8 cellular contexts compared by ENCODE assay signal in genomic region chr7:5429857-5430611, GRCh38. TPM values are rescaled to one million over a fixed set of nuclear protein-coding genes. Genes with fewer than 3 reads are reported as not detected.
DNase-seq lines count a peak whose midpoint lies in the region; ATAC-seq, FAIRE-seq and TF ChIP-seq lines count a peak whose summit lies in the region.

No MANE protein-coding gene starts in this region.

- H3K9me3 ChIP-seq in SK-N-SH (no peaks in the 10 kb centered on the region), fibroblast of lung (ENCODE audit: control insufficient read depth, insufficient read depth, low read depth, low read length) (no peaks in the 10 kb centered on the region), neural cell (ENCODE audit: low read length) (peaks cover 5% of the 10 kb centered on the region)

- FAIRE-seq in RCC 7860 (lab: Jason Lieb, UNC), result no peak

- TF ChIP-seq CTCF in SK-N-SH (IDR thresholded peaks at IDR 0.05) (no peak), fibroblast of lung (conservative IDR thresholded peaks at IDR 0.05 in 1 of 2, IDR thresholded peaks at IDR 0.05 in 1 of 2; ENCODE audit: low read depth in 1 of 2, low read length in 2 of 2) (no peak), neural cell (IDR thresholded peaks at IDR 0.05; ENCODE audit: poor library complexity, severe bottlenecking) (no peak)

- H3K79me2 ChIP-seq in SK-N-SH (ENCODE audit: insufficient read depth) (peaks cover 85% of the 10 kb centered on the region), fibroblast of lung (ENCODE audit: control insufficient read depth, insufficient read depth, low read length) (peaks cover 70% of the 10 kb centered on the region), neural cell (replicated peaks; ENCODE audit: insufficient read depth, low read length) (peaks cover 93% of the 10 kb centered on the region)

- POLR2A ChIA-PET in SK-N-SH (lab: Yijun Ruan, JAX), result interaction anchor here (0.6 kb wide), 1 partner anchor 189 kb away, joined by 3 read pairs; no protein-coding TSS in a partner anchor

- H3K9ac ChIP-seq in SK-N-SH, result peak overlapping the region; percentile 22; the same call in 1 of the 2 replicates
- peak overlapping the region; percentile 66 for H3K9ac ChIP-seq in fibroblast of lung (ENCODE audit: insufficient read depth, low read length)
- peak overlapping the region; percentile 100 for H3K9ac ChIP-seq in neural cell (ENCODE audit: low read length)

- H3K36me3 ChIP-seq in SK-N-SH (replicated peaks in 1 of 2; ENCODE audit: control insufficient read depth in 1 of 2, insufficient read depth in 2 of 2, low read length in 1 of 2) (peaks cover 4 to 10% of the 10 kb centered on the region in 2 experiments), fibroblast of lung (ENCODE audit: control insufficient read depth, insufficient read depth, low read length) (peaks cover 4% of the 10 kb centered on the region), neural cell (ENCODE audit: insufficient read depth, low read length) (peaks cover 5% of the 10 kb centered on the region)

- H4K20me1 ChIP-seq in SK-N-SH (ENCODE audit: insufficient read depth) (peaks cover 20% of the 10 kb centered on the region; the same call in 1 of the 2 replicates), fibroblast of lung (ENCODE audit: control insufficient read depth, extremely low read depth, insufficient read depth, low read length) (no peaks in the 10 kb centered on the region), neural cell (ENCODE audit: insufficient read depth) (no peaks in the 10 kb centered on the region)

- no peak for ATAC-seq in SK-N-SH treated with all-trans-retinoic acid at 6 μM for 48 hours
- no peak for ATAC-seq in GM21723 (IDR thresholded peaks at IDR 0.05; ENCODE audit: unreplicated experiment)
- ATAC-seq in GM19351 (IDR thresholded peaks at IDR 0.05; ENCODE audit: unreplicated experiment), result no peak

- peak overlapping the region; percentile 99 to 100; a peak in 3 of 4 replicates for H3K4me3 ChIP-seq in SK-N-SH (ENCODE audit: low read depth in 2 of 2, low read length in 1 of 2)
- peak overlapping the region; percentile 73 to 99 (median 96) for H3K4me3 ChIP-seq in fibroblast of lung (replicated peaks in 1 of 4; ENCODE audit: control extremely low read depth in 1 of 4, insufficient read depth in 1 of 4, low read depth in 3 of 4, low read length in 4 of 4)
- peak overlapping the region; percentile 100 for H3K4me3 ChIP-seq in neural cell (ENCODE audit: low read length)

- no peak for TF ChIP-seq EP300 in SK-N-SH (IDR thresholded peaks at IDR 0.05; ENCODE audit: borderline replicate concordance in 1 of 2, low read depth in 1 of 2, low read length in 1 of 2)
- TF ChIP-seq EP300 in neural cell (conservative IDR thresholded peaks at IDR 0.05; ENCODE audit: poor library complexity, severe bottlenecking), result no peak

- 92% methylated on average over 29 of the region's 30 CpGs for WGBS in SK-N-SH (ENCODE audit: low lambda C conversion rate)

- H3K4me2 ChIP-seq in SK-N-SH, result peak overlapping the region; percentile 100
- peak overlapping the region; percentile 97 for H3K4me2 ChIP-seq in fibroblast of lung (ENCODE audit: extremely low read depth, insufficient read depth, low read length)
- peak overlapping the region; percentile 100 for H3K4me2 ChIP-seq in neural cell (ENCODE audit: low read length)

- CTCF ChIA-PET in SK-N-SH (lab: Yijun Ruan, JAX), result interaction anchor here (1.7 kb wide), 1 partner anchor 64 kb away, joined by 9 read pairs; no protein-coding TSS in a partner anchor

- TF ChIP-seq RAD21 in SK-N-SH (IDR thresholded peaks at IDR 0.05; ENCODE audit: low read length), result no peak
- TF ChIP-seq RAD21 in neural cell (conservative IDR thresholded peaks at IDR 0.05), result no peak

- DNase-seq in SK-N-SH, result no peak
- DNase-seq in RCC 7860 (ENCODE audit: low spot score), result peak; percentile 35
- DNase-seq in fibroblast of lung (ENCODE audit: low read depth in 2 of 2), result peak; percentile 42 to 55
- no peak for DNase-seq in HK-2 (ENCODE audit: unreplicated experiment)

- H3K27ac ChIP-seq in SK-N-SH (ENCODE audit: low read depth in 2 of 2, low read length in 1 of 2), result peak overlapping the region in 1 of 2 experiments; percentile 97; a peak in 1 of 4 replicates
- H3K27ac ChIP-seq in fibroblast of lung (ENCODE audit: insufficient read depth, low read length), result peak overlapping the region; percentile 84
- peak overlapping the region; percentile 100 for H3K27ac ChIP-seq in neural cell (ENCODE audit: low read length)

- H3F3A ChIP-seq in SK-N-SH (replicated peaks; ENCODE audit: insufficient read depth) (peaks cover 26% of the 10 kb centered on the region), neural cell (ENCODE audit: insufficient read depth, low read length, poor library complexity, severe bottlenecking) (peaks cover 3% of the 10 kb centered on the region)

- H2AFZ ChIP-seq in SK-N-SH (ENCODE audit: low read depth), result no peak overlapping the region
- no peak overlapping the region for H2AFZ ChIP-seq in fibroblast of lung (ENCODE audit: low read length)
- H2AFZ ChIP-seq in neural cell (ENCODE audit: low read depth, low read length), result no peak overlapping the region

- peaks cover 9 to 22% of the 10 kb centered on the region in 2 experiments; a peak in 3 of 4 replicates for H3K4me1 ChIP-seq in SK-N-SH (ENCODE audit: control insufficient read depth in 1 of 2, insufficient read depth in 2 of 2, low read depth in 1 of 2, low read length in 1 of 2)
- H3K4me1 ChIP-seq in fibroblast of lung (ENCODE audit: control insufficient read depth, extremely low read depth, insufficient read depth, low read length), result peaks cover 2% of the 10 kb centered on the region

- no peaks in the 10 kb centered on the region for H3K27me3 ChIP-seq in SK-N-SH (ENCODE audit: insufficient read depth)
- no peaks in the 10 kb centered on the region for H3K27me3 ChIP-seq in fibroblast of lung (ENCODE audit: control insufficient read depth, insufficient read depth, low read length)
- H3K27me3 ChIP-seq in neural cell (ENCODE audit: insufficient read depth, low read depth, low read length), result no peaks in the 10 kb centered on the region

- H3K9me2 ChIP-seq in SK-N-SH (no peaks in the 10 kb centered on the region), neural cell (ENCODE audit: insufficient read depth, low read length) (no peaks in the 10 kb centered on the region)

TF ChIP-seq in SK-N-SH, 30 proteins besides CTCF, POLR2A, EP300 and RAD21:
- TF ChIP-seq MEF2A (IDR thresholded peaks at IDR 0.05; ENCODE audit: borderline replicate concordance, low read depth), result no peak
- TF ChIP-seq TAF1 (IDR thresholded peaks at IDR 0.05; ENCODE audit: borderline replicate concordance, low read depth, low read length), result no peak
- TF ChIP-seq, protein P1, sequence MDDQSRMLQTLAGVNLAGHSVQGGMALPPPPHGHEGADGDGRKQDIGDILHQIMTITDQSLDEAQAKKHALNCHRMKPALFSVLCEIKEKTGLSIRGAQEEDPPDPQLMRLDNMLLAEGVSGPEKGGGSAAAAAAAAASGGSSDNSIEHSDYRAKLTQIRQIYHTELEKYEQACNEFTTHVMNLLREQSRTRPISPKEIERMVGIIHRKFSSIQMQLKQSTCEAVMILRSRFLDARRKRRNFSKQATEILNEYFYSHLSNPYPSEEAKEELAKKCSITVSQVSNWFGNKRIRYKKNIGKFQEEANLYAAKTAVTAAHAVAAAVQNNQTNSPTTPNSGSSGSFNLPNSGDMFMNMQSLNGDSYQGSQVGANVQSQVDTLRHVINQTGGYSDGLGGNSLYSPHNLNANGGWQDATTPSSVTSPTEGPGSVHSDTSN (IDR thresholded peaks at IDR 0.05), result peak; percentile 48; the same call in 1 of the 2 replicates

TF ChIP-seq in SK-N-SH treated with all-trans-retinoic acid at 6 μM for 48 hours, 23 proteins besides CTCF, POLR2A, EP300 and RAD21 (continues in another document):
- TF ChIP-seq RARB (CRISPR knock-in tag; IDR thresholded peaks at IDR 0.05), result no peak
- no peak for TF ChIP-seq ZNF70 (CRISPR knock-in tag; IDR thresholded peaks at IDR 0.05)
- no peak for TF ChIP-seq ZFP3 (CRISPR knock-in tag; IDR thresholded peaks at IDR 0.05)
- TF ChIP-seq TCF4 (CRISPR knock-in tag; IDR thresholded peaks at IDR 0.05; ENCODE audit: borderline replicate concordance), result no peak
- TF ChIP-seq BACH2 (CRISPR knock-in tag; IDR thresholded peaks at IDR 0.05; ENCODE audit: borderline replicate concordance), result no peak
- TF ChIP-seq OSR1 (CRISPR knock-in tag; IDR thresholded peaks at IDR 0.05), result no peak
- no peak for TF ChIP-seq ESRRG (CRISPR knock-in tag; IDR thresholded peaks at IDR 0.05)

TF ChIP-seq in neural cell, 6 proteins besides CTCF, POLR2A, EP300 and RAD21 (continues in another document):
- no peak for TF ChIP-seq EZH2 (IDR thresholded peaks at IDR 0.05; ENCODE audit: borderline replicate concordance, insufficient read depth, low read length, poor library complexity, severe bottlenecking)
- peak; percentile 50 for TF ChIP-seq REST (IDR thresholded peaks at IDR 0.05; ENCODE audit: borderline replicate concordance)

RNA-seq across cellular contexts. Expression of gene TNRC18, which starts 6.4 kb away (rescaled TPM):
- 19.9 and 34.4 TPM in 2 replicates for polyA plus RNA-seq in SK-N-SH (2012; rRNA removed)
- polyA plus RNA-seq in SK-N-SH (2012; cell fraction: cytosol; rRNA removed), result 20.4 and 25.5 TPM in 2 replicates
- 78.0 and 126 TPM in 2 replicates for polyA plus RNA-seq in SK-N-SH (2012; cell fraction: nucleus; rRNA removed)
- 32.1 and 38.5 TPM in 2 replicates for total RNA-seq in fibroblast of lung
- polyA plus RNA-seq in fibroblast of lung, result 19.7 and 21.7 TPM in 2 replicates
- polyA plus RNA-seq in fibroblast of lung (2012), result 51.5 and 68.1 TPM in 2 replicates
- polyA minus RNA-seq in fibroblast of lung (ENCODE audit: low replicate concordance), result 145 and 179 TPM in 2 replicates
- 23.6 and 28.6 TPM in 2 replicates for polyA plus RNA-seq in neural cell
- 109 and 158 TPM in 2 replicates for polyA minus RNA-seq in neural cell

Comparison
In these comparisons a context has a peak if more than half of its experiments do, and no peak if none do; other contexts are left out.
1. DNase-seq: peak in RCC 7860 (single experiment) and fibroblast of lung (2 of 2); none in SK-N-SH (single experiment) and HK-2 (single experiment).
2. H3K9ac ChIP-seq: peak in every context shown above with its lines; median percentile 100 in neural cell; 66 in fibroblast of lung; 22 in SK-N-SH.
3. Peak in every context shown above with its lines, with median percentiles within 50 percentile points of each other: H3K4me2 ChIP-seq and H3K4me3 ChIP-seq.